10 cellular contexts compared by ENCODE assay signal in the genomic region with DNA sequence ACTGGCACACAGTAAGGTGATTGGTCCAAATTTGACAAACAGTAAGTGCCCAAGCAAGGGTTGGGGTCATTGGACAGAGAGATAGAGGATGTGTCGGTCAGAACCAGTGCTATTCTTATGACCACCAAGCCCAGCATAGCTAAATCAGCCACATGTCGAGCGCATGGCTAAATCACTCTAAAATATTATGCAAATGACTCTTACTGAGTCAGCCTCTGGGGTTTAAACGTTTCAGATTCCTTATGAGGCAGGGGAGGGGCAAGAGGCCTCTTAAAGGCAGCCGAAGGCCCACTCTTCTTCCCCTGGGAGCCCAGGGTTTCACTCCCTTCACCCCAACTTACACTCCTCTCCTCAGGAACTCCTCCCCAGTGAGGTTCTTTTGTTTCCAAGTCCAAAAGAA. TPM values are rescaled to one million over a fixed set of nuclear protein-coding genes. Genes with fewer than 3 reads are reported as not detected.
DNase-seq lines count a peak whose midpoint lies in the region; ATAC-seq and TF ChIP-seq lines count a peak whose summit lies in the region.
"Had no signal": no experiment of that assay in that cellular context is flagged by ENCODE, and none has a peak within 500 bp of the region (broad histone marks: within the 10 kb centered on the region; RNA-seq: fewer than 3 reads in every experiment).

No MANE protein-coding gene starts in this region.

- H3K27ac ChIP-seq in right atrium auricular region (peak overlapping the region in 1 of 2 donors; percentile 13), temporal lobe (ENCODE audit: low read depth, low read length) (peak overlapping the region; percentile 62)
- H3K27ac ChIP-seq: C4-2B, psoas muscle had no signal

- TF ChIP-seq CTCF in right atrium auricular region (IDR thresholded peaks at IDR 0.05), result no peak
- TF ChIP-seq CTCF in astrocyte of the cerebellum (IDR thresholded peaks at IDR 0.05; ENCODE audit: low read depth, low read length, missing control alignments), result no peak

- H3K27me3 ChIP-seq in right atrium auricular region, result no peaks in the 10 kb centered on the region

- no peaks in the 10 kb centered on the region for H3K9me3 ChIP-seq in right atrium auricular region
- H3K9me3 ChIP-seq: psoas muscle had no signal

- peak; percentile 10 for DNase-seq in left cardiac atrium
- no peak for DNase-seq in right atrium auricular region (ENCODE audit: low spot score)
- DNase-seq in astrocyte of the cerebellum (ENCODE audit: low read depth), result peak; percentile 64
- DNase-seq in NCI-H69 (lab: John Stamatoyannopoulos, UW), result no peak
- DNase-seq in stimulated activated CD4-positive, alpha-beta T cell treated with anti-CD3 and anti-CD28 coated beads, Interleukin-4, amount 100 ng/mL, for 1 hour, result no peak
- DNase-seq in NCI-H748 (lab: John Stamatoyannopoulos, UW; ENCODE audit: unreplicated experiment), result no peak
- DNase-seq: psoas muscle had no signal

- in situ Hi-C loops in astrocyte of the cerebellum (cut with HindIII; ENCODE audit: low sequenced_read_pairs), result no loop called here

- peaks cover 0 to 32% of the 10 kb centered on the region in 2 donors for H3K4me1 ChIP-seq in right atrium auricular region

- intact Hi-C loops in left cardiac atrium (cut with DNase I), result no loop called here

- H3K4me3 ChIP-seq in right atrium auricular region, result no peak overlapping the region
- H3K4me3 ChIP-seq in astrocyte of the cerebellum (ENCODE audit: low read depth, low read length), result no peak overlapping the region
- H3K4me3 ChIP-seq: psoas muscle had no signal

- no peaks in the 10 kb centered on the region for H3K36me3 ChIP-seq in right atrium auricular region

- ATAC-seq in left cardiac atrium (peak; percentile 38 to 45), HG03060 (IDR thresholded peaks at IDR 0.05; ENCODE audit: low read depth, unreplicated experiment) (peak; percentile 78)

RNA-seq across cellular contexts. Expression of gene ENDOU, which starts 0.6 kb away (rescaled TPM):
- total RNA-seq in left cardiac atrium (under 1 TPM; 0.62 to 0.68 TPM), right atrium auricular region (1 to 10 TPM in 1 of 2 donors, under 1 TPM in 1; 0.55 to 2.1 TPM), temporal lobe (not detected)

RNA-seq across cellular contexts. Expression of gene RPAP3, which starts 20.1 kb away (rescaled TPM):
- total RNA-seq in left cardiac atrium, result 10 to 100 TPM; 22.7 to 22.8 TPM
- 10 to 100 TPM; 12.2 to 14.3 TPM for total RNA-seq in right atrium auricular region
- total RNA-seq in temporal lobe, result 19.7 TPM

RNA-seq across cellular contexts. Expression of gene RAPGEF3, which starts 32.8 kb away (rescaled TPM):
- total RNA-seq in left cardiac atrium (10 to 100 TPM; 27.3 to 35.9 TPM), right atrium auricular region (10 to 100 TPM; 19.8 to 26.8 TPM), temporal lobe (6.9 TPM)

RNA-seq across cellular contexts. Expression of gene SLC48A1, which starts 47.1 kb away (rescaled TPM):
- total RNA-seq in left cardiac atrium (10 to 100 TPM; 22.1 to 28.9 TPM), right atrium auricular region (10 to 100 TPM; 48.9 to 52.0 TPM), temporal lobe (7.4 TPM)

Comparison
In these comparisons a context has a peak if more than half of its experiments do, and no peak if none do; other contexts are left out.
1. DNase-seq: peak in left cardiac atrium (single experiment) and astrocyte of the cerebellum (single experiment); none in right atrium auricular region (single experiment), NCI-H69 (single experiment), stimulated activated CD4-positive, alpha-beta T cell treated with anti-CD3 and anti-CD28 coated beads, Interleukin-4, amount 100 ng/mL, for 1 hour (single experiment) and NCI-H748 (single experiment).